In the genomic region with DNA sequence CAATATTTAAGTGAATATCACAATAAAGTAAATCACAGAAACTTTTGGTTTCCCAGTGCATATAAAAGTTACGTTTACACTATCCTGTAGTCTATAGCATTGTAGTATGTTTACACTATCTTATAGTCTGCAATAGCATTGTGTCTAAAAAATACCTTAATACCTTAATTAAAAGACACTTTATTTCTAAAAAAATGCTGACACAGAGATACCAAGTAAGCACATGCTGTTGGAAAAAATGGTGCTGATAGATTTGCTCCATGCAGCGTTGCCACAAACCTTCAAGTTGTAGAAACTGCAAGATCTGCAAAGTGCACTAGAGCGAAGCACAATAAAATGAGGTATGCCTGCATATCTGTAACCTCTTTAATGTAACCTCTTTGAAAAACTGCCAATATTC, we compare ENCODE assay signal across 19 cellular contexts.
DNase-seq lines count a peak whose midpoint lies in the region; ATAC-seq, FAIRE-seq and TF ChIP-seq lines count a peak whose summit lies in the region.
"Had no signal": no experiment of that assay in that cellular context is flagged by ENCODE, and none has a peak within 500 bp of the region (broad histone marks: within the 10 kb centered on the region; RNA-seq: fewer than 3 reads in every experiment).

No MANE protein-coding gene starts in this region.

- DNase-seq in HepG2 (ENCODE audit: low spot score): no peak
- DNase-seq in right lobe of liver: no peak
- DNase-seq in K562 (ENCODE audit: extremely low read depth in 1 of 4, low spot score in 3 of 4): no peak
- DNase-seq in activated CD4-positive, alpha-beta T cell treated with anti-CD3 and anti-CD28 coated beads for 4 hours: no peak
- DNase-seq: ACHN; BE2C; Caco-2; Calu3; CD4-positive, alpha-beta T cell; CD8-positive, alpha-beta T cell; DMS79 treated with DMSO at 0.1 percent for 48 hours; GF-D8 had no signal

- H3K27me3 ChIP-seq in HepG2 (ENCODE audit: control insufficient read depth in 1 of 2, insufficient read depth in 2 of 2, low read length in 2 of 2) (no peaks in the 10 kb centered on the region), right lobe of liver (no peaks in the 10 kb centered on the region), K562 (ENCODE audit: control insufficient read depth in 2 of 2, insufficient read depth in 2 of 2, low read length in 2 of 2) (no peaks in the 10 kb centered on the region)
- H3K27me3 ChIP-seq: BE2C had no signal

- TF ChIP-seq EP300 in HepG2 (IDR thresholded peaks at IDR 0.05; ENCODE audit: low read depth in 2 of 2, low read length in 2 of 2) (no peak), HepG2 (CRISPR knock-in tag; IDR thresholded peaks at IDR 0.05; ENCODE audit: borderline replicate concordance) (no peak), K562 (IDR thresholded peaks at IDR 0.05; ENCODE audit: low read length) (no peak)

- WGBS in HepG2 (ENCODE audit: low lambda C conversion rate): 20% methylated on average over 3 of the region's 3 CpGs
- WGBS in right lobe of liver (ENCODE audit: insufficient coverage, low coverage, low lambda C conversion rate, missing lambda C conversion rate): 56% methylated on average over 3 of the region's 3 CpGs
- WGBS in K562 (ENCODE audit: insufficient coverage, low coverage, missing lambda C conversion rate): 4% methylated on average over 2 of the region's 3 CpGs

- H2AFZ ChIP-seq in HepG2 (ENCODE audit: low read length): no peak overlapping the region
- H2AFZ ChIP-seq in K562 (ENCODE audit: low read depth, low read length): no peak overlapping the region

- H3K79me2 ChIP-seq in HepG2 (ENCODE audit: insufficient read depth, low read length): no peaks in the 10 kb centered on the region
- no peaks in the 10 kb centered on the region for H3K79me2 ChIP-seq in K562 (ENCODE audit: control insufficient read depth, insufficient read depth, low read length)

- no TSS peak for BruUV-seq in HepG2 (replicated peaks; lab: Mats Ljungman, UMichigan)
- no TSS peak for BruUV-seq in K562 (replicated peaks; lab: Mats Ljungman, UMichigan)

- POLR2A ChIA-PET in HepG2 (lab: Yijun Ruan, JAX): no interaction called here
- POLR2A ChIA-PET in K562 (lab: Yijun Ruan, JAX): interaction anchor here (0.6 kb wide), 1 partner anchor 26 kb away, joined by 3 read pairs; no protein-coding TSS in a partner anchor

- in situ Hi-C loops in HepG2 (cut with HindIII; ENCODE audit: extremely low pct_ligation_motif_present, low pct_unique_long_range_greater_than_20kb) (no loop called here), K562 (cut with MboI) (no loop called here)

- CTCF ChIA-PET in HepG2 (lab: Yijun Ruan, JAX; ENCODE audit: low intra/inter-chr PET ratio, low total read pairs) (no interaction called here), K562 (lab: Yijun Ruan, JAX; ENCODE audit: low intra/inter-chr PET ratio) (no interaction called here)

- TF ChIP-seq POLR2A in HepG2 (IDR thresholded peaks at IDR 0.05; ENCODE audit: insufficient read depth in 1 of 2, low read depth in 2 of 2, low read length in 2 of 2) (no peak), right lobe of liver (IDR thresholded peaks at IDR 0.05) (no peak), K562 (conservative IDR thresholded peaks at IDR 0.05) (no peak)

- ATAC-seq in HepG2 (no peak), right lobe of liver (no peak), K562 (no peak), GM19463 (IDR thresholded peaks at IDR 0.05; ENCODE audit: unreplicated experiment) (no peak)
- ATAC-seq: CD8-positive, alpha-beta T cell had no signal

- TF ChIP-seq RAD21 in HepG2 (CRISPR knock-in tag; IDR thresholded peaks at IDR 0.05) (no peak), K562 (CRISPR knock-in tag; conservative IDR thresholded peaks at IDR 0.05 in 1 of 2, IDR thresholded peaks at IDR 0.05 in 1 of 2) (no peak)

- H3K4me3 ChIP-seq in HepG2 (replicated peaks in 1 of 3; ENCODE audit: insufficient read depth in 1 of 3, low read depth in 2 of 3, low read length in 3 of 3): no peak overlapping the region
- H3K4me3 ChIP-seq in right lobe of liver: no peak overlapping the region
- no peak overlapping the region for H3K4me3 ChIP-seq in K562
- H3K4me3 ChIP-seq: BLaER1 had no signal

- H3K9me1 ChIP-seq in K562 (ENCODE audit: control insufficient read depth, insufficient read depth, low read length): no peaks in the 10 kb centered on the region

- H3K9me3 ChIP-seq in HepG2 (ENCODE audit: low read length) (no peaks in the 10 kb centered on the region), right lobe of liver (no peaks in the 10 kb centered on the region), K562 (replicated peaks; ENCODE audit: control insufficient read depth, insufficient read depth, low read depth, low read length) (no peaks in the 10 kb centered on the region)
- H3K9me3 ChIP-seq: BE2C, Caco-2 had no signal

- H3K9ac ChIP-seq in HepG2 (ENCODE audit: insufficient read depth, low read depth, low read length): no peak overlapping the region
- no peak overlapping the region for H3K9ac ChIP-seq in K562 (ENCODE audit: insufficient read depth in 1 of 2, low read depth in 2 of 2, low read length in 2 of 2)
- H3K9ac ChIP-seq: BLaER1 had no signal

- no peak overlapping the region for H3K27ac ChIP-seq in HepG2 (ENCODE audit: extremely low read length, insufficient read depth, low read length)
- H3K27ac ChIP-seq in right lobe of liver: no peak overlapping the region
- H3K27ac ChIP-seq in K562 (ENCODE audit: extremely low read depth, low read depth, low read length): no peak overlapping the region
- H3K27ac ChIP-seq: 22Rv1, BLaER1, C4-2B had no signal

- H3K4me2 ChIP-seq in HepG2 (ENCODE audit: low read depth, low read length) (no peak overlapping the region), K562 (ENCODE audit: insufficient read depth, low read length) (no peak overlapping the region)
- H3K4me2 ChIP-seq: BLaER1 had no signal

- FAIRE-seq in HepG2 (lab: Jason Lieb, UNC) (no peak), K562 (lab: Jason Lieb, UNC) (no peak)
- FAIRE-seq: D721Med, G401.6, GM12891 had no signal

- H3K36me3 ChIP-seq in HepG2 (replicated peaks in 1 of 2; ENCODE audit: control insufficient read depth in 1 of 2, insufficient read depth in 2 of 2, low read length in 2 of 2): no peaks in the 10 kb centered on the region
- H3K36me3 ChIP-seq in right lobe of liver: no peaks in the 10 kb centered on the region
- H3K36me3 ChIP-seq in K562 (ENCODE audit: control insufficient read depth, insufficient read depth, low read length): no peaks in the 10 kb centered on the region
- H3K36me3 ChIP-seq: BE2C, BLaER1 had no signal

- H3K4me1 ChIP-seq in HepG2 (ENCODE audit: insufficient read depth, low read length): no peaks in the 10 kb centered on the region
- no peaks in the 10 kb centered on the region for H3K4me1 ChIP-seq in right lobe of liver
- no peaks in the 10 kb centered on the region for H3K4me1 ChIP-seq in K562 (replicated peaks in 1 of 2; ENCODE audit: control insufficient read depth in 2 of 2, insufficient read depth in 2 of 2, low read length in 2 of 2)
- H3K4me1 ChIP-seq: BE2C, BLaER1, Caco-2 had no signal

- H4K20me1 ChIP-seq in HepG2 (ENCODE audit: insufficient read depth, low read length) (no peaks in the 10 kb centered on the region), K562 (replicated peaks; ENCODE audit: control insufficient read depth, insufficient read depth, low read length) (no peaks in the 10 kb centered on the region)
- H4K20me1 ChIP-seq: BLaER1 had no signal

- TF ChIP-seq CTCF in HepG2 (CRISPR knock-in tag; IDR thresholded peaks at IDR 0.05): no peak
- no peak for TF ChIP-seq CTCF in right lobe of liver (IDR thresholded peaks at IDR 0.05)
- TF ChIP-seq CTCF in K562 (IDR thresholded peaks at IDR 0.05 in 2 of 3, conservative IDR thresholded peaks at IDR 0.05 in 1 of 3; ENCODE audit: insufficient read depth in 2 of 3, low read depth in 1 of 3, low read length in 3 of 3): no peak

- intact Hi-C loops in HepG2 (cut with micrococcal nuclease; ENCODE audit: unreplicated experiment): no loop called here
- intact Hi-C loops in right lobe of liver (cut with DNase I): no loop called here
- intact Hi-C loops in K562 (cut with micrococcal nuclease): no loop called here

TF ChIP-seq in HepG2, 621 proteins besides CTCF, POLR2A, EP300 and RAD21:
- no peak for TF ChIP-seq ZNF850 (CRISPR knock-in tag; conservative IDR thresholded peaks at IDR 0.05)
- peak; percentile 44; the same call in 1 of the 2 replicates for TF ChIP-seq MAFF (IDR thresholded peaks at IDR 0.05; ENCODE audit: low read depth, low read length)
- TF ChIP-seq ARNT (IDR thresholded peaks at IDR 0.05): no peak
- TF ChIP-seq EEA1 (CRISPR knock-in tag; IDR thresholded peaks at IDR 0.05; ENCODE audit: borderline replicate concordance): no peak
- TF ChIP-seq ZNF772 (CRISPR knock-in tag; IDR thresholded peaks at IDR 0.05): no peak
- peak in 1 of 2 experiments; percentile 57; a peak in 3 of 4 replicates for TF ChIP-seq MAFK (conservative IDR thresholded peaks at IDR 0.05 in 1 of 2, IDR thresholded peaks at IDR 0.05 in 1 of 2; ENCODE audit: low read length in 2 of 2)
- no peak for TF ChIP-seq ZNF430 (CRISPR knock-in tag; IDR thresholded peaks at IDR 0.05)
- no peak for TF ChIP-seq ZNF138 (CRISPR knock-in tag; IDR thresholded peaks at IDR 0.05; ENCODE audit: low read depth)
- TF ChIP-seq REPIN1 (CRISPR knock-in tag; IDR thresholded peaks at IDR 0.05; ENCODE audit: borderline replicate concordance, low read depth): no peak

TF ChIP-seq in K562, 482 proteins besides CTCF, POLR2A, EP300 and RAD21 (continues in another document):
- TF ChIP-seq, protein P1, sequence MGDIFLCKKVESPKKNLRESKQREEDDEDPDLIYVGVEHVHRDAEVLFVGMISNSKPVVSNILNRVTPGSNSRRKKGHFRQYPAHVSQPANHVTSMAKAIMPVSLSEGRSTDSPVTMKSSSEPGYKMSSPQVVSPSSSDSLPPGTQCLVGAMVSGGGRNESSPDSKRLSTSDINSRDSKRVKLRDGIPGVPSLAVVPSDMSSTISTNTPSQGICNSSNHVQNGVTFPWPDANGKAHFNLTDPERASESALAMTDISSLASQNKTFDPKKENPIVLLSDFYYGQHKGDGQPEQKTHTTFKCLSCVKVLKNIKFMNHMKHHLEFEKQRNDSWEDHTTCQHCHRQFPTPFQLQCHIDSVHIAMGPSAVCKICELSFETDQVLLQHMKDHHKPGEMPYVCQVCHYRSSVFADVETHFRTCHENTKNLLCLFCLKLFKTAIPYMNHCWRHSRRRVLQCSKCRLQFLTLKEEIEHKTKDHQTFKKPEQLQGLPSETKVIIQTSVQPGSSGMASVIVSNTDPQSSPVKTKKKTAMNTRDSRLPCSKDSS (IDR thresholded peaks at IDR 0.05; ENCODE audit: low read depth, partially characterized antibody): no peak
- TF ChIP-seq FOXK1 (CRISPR knock-in tag; IDR thresholded peaks at IDR 0.05; ENCODE audit: borderline replicate concordance): no peak
- TF ChIP-seq NONO (IDR thresholded peaks at IDR 0.05; ENCODE audit: low read depth in 2 of 2, low read length in 1 of 2): no peak
- TF ChIP-seq KLF16 (IDR thresholded peaks at IDR 0.05): no peak
- peak; percentile 31; the same call in 1 of the 2 replicates for TF ChIP-seq C11orf30 (IDR thresholded peaks at IDR 0.05; ENCODE audit: low read depth)
- TF ChIP-seq MAFK (IDR thresholded peaks at IDR 0.05; ENCODE audit: low read length): 0 out of 2 replicates have a peak, but pooled peaks have one; percentile 11
- TF ChIP-seq CBX1 (IDR thresholded peaks at IDR 0.05; ENCODE audit: low read depth): no peak
- TF ChIP-seq KAT7 (CRISPR knock-in tag; IDR thresholded peaks at IDR 0.05; ENCODE audit: borderline replicate concordance): no peak
- no peak for TF ChIP-seq SMAD1 (IDR thresholded peaks at IDR 0.05; ENCODE audit: low read depth, low read length, partially characterized antibody)
